8 cellular contexts compared by ENCODE assay signal in genomic region chr9:6024035-6024554, GRCh38. TPM values are rescaled to one million over a fixed set of nuclear protein-coding genes. Genes with fewer than 3 reads are reported as not detected.
DNase-seq lines count a peak whose midpoint lies in the region; ATAC-seq and TF ChIP-seq lines count a peak whose summit lies in the region.

No MANE protein-coding gene starts in this region.

- peak; percentile 52 for ATAC-seq in activated T-helper 17 cell treated with anti-CD3 and anti-CD28 coated beads, Interleukin-2, amount 50 U/mL, for 72 hours (replicated peaks)
- peak; percentile 92 for ATAC-seq in left lobe of liver

- no peaks in the 10 kb centered on the region for H3K9me3 ChIP-seq in MG63

- no peaks in the 10 kb centered on the region for H3K36me3 Mint-ChIP-seq in activated T-helper 17 cell treated with anti-CD3 and anti-CD28 coated beads, Interleukin-2, amount 50 U/mL, for 72 hours (ENCODE audit: low read depth)

- H3K4me3 ChIP-seq in MG63: no peak overlapping the region

- peak overlapping the region; percentile 43 for H3K4me3 Mint-ChIP-seq in activated T-helper 17 cell treated with anti-CD3 and anti-CD28 coated beads, Interleukin-2, amount 50 U/mL, for 72 hours

- H3K36me3 ChIP-seq in MG63: no peaks in the 10 kb centered on the region

- H3K27me3 ChIP-seq in MG63: no peaks in the 10 kb centered on the region

- DNase-seq in DMS 273 (lab: John Stamatoyannopoulos, UW; ENCODE audit: unreplicated experiment) (peak; percentile 57), DMS 273 treated with DMSO at 0.1 percent for 48 hours (lab: John Stamatoyannopoulos, UW) (no peak), GM19240 (ENCODE audit: insufficient read length, low spot score) (peak; percentile 40), left lobe of liver (ENCODE audit: low spot score) (no peak), NCI-H187 (lab: John Stamatoyannopoulos, UW) (no peak), MG63 (no peak)

- no peak overlapping the region for H3K27ac Mint-ChIP-seq in activated T-helper 17 cell treated with anti-CD3 and anti-CD28 coated beads, Interleukin-2, amount 50 U/mL, for 72 hours

- peak; percentile 59 for TF ChIP-seq CTCF in LNCAP (IDR thresholded peaks at IDR 0.05)

- H3K4me1 Mint-ChIP-seq in activated T-helper 17 cell treated with anti-CD3 and anti-CD28 coated beads, Interleukin-2, amount 50 U/mL, for 72 hours: no peaks in the 10 kb centered on the region

- peaks cover 4% of the 10 kb centered on the region for H3K9me3 Mint-ChIP-seq in activated T-helper 17 cell treated with anti-CD3 and anti-CD28 coated beads, Interleukin-2, amount 50 U/mL, for 72 hours

- peaks cover 5% of the 10 kb centered on the region for H3K27me3 Mint-ChIP-seq in activated T-helper 17 cell treated with anti-CD3 and anti-CD28 coated beads, Interleukin-2, amount 50 U/mL, for 72 hours

RNA-seq across cellular contexts. Expression of gene RANBP6, which starts 8.7 kb away (rescaled TPM):
- 10 to 100 TPM; 14.6 to 22.7 TPM for total RNA-seq in activated T-helper 17 cell treated with anti-CD3 and anti-CD28 coated beads, Interleukin-2, amount 50 U/mL, for 72 hours
- total RNA-seq in left lobe of liver: 8.0 TPM
- 1.7 and 3.3 TPM in 2 replicates for total RNA-seq in MG63 (2014; rRNA removed; shearing (Covaris generic); ENCODE audit: low replicate concordance)

Comparison
In these comparisons a context has a peak if more than half of its experiments do, and no peak if none do; other contexts are left out.
1. DNase-seq: peak in DMS 273 (single experiment) and GM19240 (single experiment); none in DMS 273 treated with DMSO at 0.1 percent for 48 hours (single experiment), left lobe of liver (single experiment), NCI-H187 (0 of 2) and MG63 (single experiment).